Comparison of ENCODE assay signal across 8 cellular contexts in genomic region chr17:29178750-29179231, GRCh38. TPM values are rescaled to one million over a fixed set of nuclear protein-coding genes. Genes with fewer than 3 reads are reported as not detected.
DNase-seq lines count a peak whose midpoint lies in the region; ATAC-seq and TF ChIP-seq lines count a peak whose summit lies in the region.

No MANE protein-coding gene starts in this region.

- DNase-seq in heart right ventricle = no peak
- DNase-seq in Right ventricle myocardium superior = no peak
- DNase-seq in SW 1271 (lab: John Stamatoyannopoulos, UW) = no peak
- DNase-seq in T-helper 9 cell = no peak
- DNase-seq in glomerular visceral epithelial cell (ENCODE audit: extremely low spot score) = no peak

- 41 to 46% methylated on average over 8 of the region's 8 CpGs for WGBS in heart right ventricle, 2 donors

- peaks cover 0 to 6% (median 0%) of the 10 kb centered on the region in 9 donors for H3K36me3 ChIP-seq in heart right ventricle
- H3K36me3 ChIP-seq in mucosa of rectum (ENCODE audit: control insufficient read depth in 2 of 2, insufficient read depth in 2 of 2, low read length in 2 of 2) = no peaks in the 10 kb centered on the region

- H3K27me3 ChIP-seq in heart right ventricle (peaks cover 0 to 5% (median 0%) of the 10 kb centered on the region in 7 donors), mucosa of rectum (ENCODE audit: control insufficient read depth in 2 of 2, insufficient read depth in 2 of 2, low read length in 2 of 2) (no peaks in the 10 kb centered on the region)

- H3K9me3 ChIP-seq in heart right ventricle (no peaks in the 10 kb centered on the region), mucosa of rectum (ENCODE audit: control insufficient read depth in 2 of 2, low read length in 2 of 2) (no peaks in the 10 kb centered on the region)

- ATAC-seq in heart right ventricle (no peak), Right ventricle myocardium superior (ENCODE audit: poor library complexity) (no peak), HG03571 (IDR thresholded peaks at IDR 0.05; ENCODE audit: unreplicated experiment) (no peak)

- H3K4me3 ChIP-seq in heart right ventricle (peak overlapping the region; percentile 48 to 77 (median 68)), mucosa of rectum (ENCODE audit: low read length in 2 of 2) (peak overlapping the region; percentile 33 to 73)

- intact Hi-C loops in heart right ventricle (cut with DNase I) (loop anchor here in 2 of 10 donors (2.0 to 10.0 kb wide), 2 partner anchors 106 to 114 kb away; no protein-coding TSS in a partner anchor), Right ventricle myocardium superior (cut with DNase I) (no loop called here)

- H3K9ac ChIP-seq in mucosa of rectum (ENCODE audit: low read depth in 1 of 2, low read length in 2 of 2) = peak overlapping the region; percentile 61 to 90

- H3K4me1 ChIP-seq in heart right ventricle (peaks cover 27 to 58% (median 49%) of the 10 kb centered on the region in 9 donors), mucosa of rectum (ENCODE audit: control insufficient read depth in 2 of 2, insufficient read depth in 2 of 2, low read length in 2 of 2) (peaks cover 43 to 47% of the 10 kb centered on the region in 2 donors)

- TF ChIP-seq CTCF in heart right ventricle (IDR thresholded peaks at IDR 0.05) = no peak

- peak overlapping the region; percentile 60 to 97 (median 90) for H3K27ac ChIP-seq in heart right ventricle
- H3K27ac ChIP-seq in cingulate gyrus (ENCODE audit: low read depth, low read length) = peak overlapping the region; percentile 99
- peak overlapping the region; percentile 94 to 97 for H3K27ac ChIP-seq in mucosa of rectum (ENCODE audit: low read depth in 2 of 2, low read length in 2 of 2)

RNA-seq across cellular contexts. Expression of gene MYO18A, which starts 1.4 kb away (rescaled TPM):
- 100 to 1,000 TPM; 217 to 408 (median 327) TPM for total RNA-seq in heart right ventricle
- polyA plus RNA-seq in heart right ventricle = 100 to 1,000 TPM in 1 of 2 donors, 10 to 100 TPM in 1; 61.4 to 442 TPM
- total RNA-seq in Right ventricle myocardium superior = 393 TPM
